In the genomic region with DNA sequence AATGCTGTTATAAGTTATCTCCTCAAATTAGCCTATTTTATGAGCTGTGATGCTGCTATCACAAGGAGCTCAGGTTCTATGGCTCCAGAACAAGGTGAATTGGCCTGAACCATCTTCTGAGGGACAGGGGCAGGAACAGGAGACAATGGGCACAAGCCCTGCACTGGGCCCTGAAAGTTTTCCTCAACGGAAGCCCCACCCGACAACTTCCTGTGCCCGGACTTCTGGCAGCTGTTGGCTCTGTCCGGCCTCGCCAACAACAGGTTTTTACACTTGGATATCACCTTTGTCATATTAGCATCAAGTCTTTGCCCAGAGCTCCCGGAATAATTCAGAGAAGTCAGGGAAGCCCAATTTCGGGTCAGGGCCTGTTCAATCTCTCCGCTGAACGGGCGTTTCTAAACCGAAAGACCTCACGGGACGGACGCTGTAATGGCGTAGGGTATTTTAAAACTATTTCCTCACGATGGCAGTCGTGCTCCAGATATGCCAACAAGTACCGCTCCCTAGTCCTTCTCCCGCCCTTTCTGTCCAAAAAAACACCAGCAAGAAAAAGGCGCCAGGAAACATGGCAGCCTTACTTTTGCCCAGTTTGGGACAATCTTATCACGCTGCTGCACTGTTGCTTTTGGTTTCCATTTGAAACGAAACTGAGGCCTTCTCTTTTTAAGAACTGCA, we compare ENCODE assay signal across 8 cellular contexts.
DNase-seq lines count a peak whose midpoint lies in the region; ATAC-seq and TF ChIP-seq lines count a peak whose summit lies in the region.

No MANE protein-coding gene starts in this region.

- H3K4me3 ChIP-seq in GM12865 (ENCODE audit: low read depth, low read length) (no peak overlapping the region), hepatocyte (no peak overlapping the region)

- no peaks in the 10 kb centered on the region for H3K4me1 ChIP-seq in hepatocyte (ENCODE audit: insufficient read depth)

- no peaks in the 10 kb centered on the region for H3K9me2 ChIP-seq in hepatocyte (replicated peaks; ENCODE audit: insufficient read depth)

- ATAC-seq in HG02840 (IDR thresholded peaks at IDR 0.05; ENCODE audit: low FRiP score, unreplicated experiment) = peak; percentile 81

- H3K4me2 ChIP-seq in hepatocyte = no peak overlapping the region

- H2AFZ ChIP-seq in hepatocyte = no peak overlapping the region

- DNase-seq in GM12865 (ENCODE audit: low read depth) = peak; percentile 24
- DNase-seq in activated T-cell treated with anti-CD3 and anti-CD28 coated beads, Interleukin-2, amount 50 U/mL, for 48 hours = peak; percentile 77 to 80
- peak; percentile 64 to 93 for DNase-seq in lung microvascular endothelial cell (ENCODE audit: low read depth in 2 of 2)
- DNase-seq in stimulated activated CD4-positive, alpha-beta T cell treated with anti-CD3 and anti-CD28 coated beads, Interleukin-15, amount 100 ng/mL, for 24 hours = no peak
- DNase-seq in NCI-H82 treated with DMSO at 0.1 percent for 48 hours (lab: John Stamatoyannopoulos, UW; ENCODE audit: unreplicated experiment) = no peak
- DNase-seq in GF-D8 (lab: John Stamatoyannopoulos, UW) = no peak
- no peak for DNase-seq in hepatocyte (ENCODE audit: low spot score)

- H3K27ac ChIP-seq in hepatocyte = no peak overlapping the region

- H3K9me3 ChIP-seq in hepatocyte (ENCODE audit: low read depth) = no peaks in the 10 kb centered on the region

- H3K79me2 ChIP-seq in hepatocyte = no peaks in the 10 kb centered on the region

- H3K36me3 ChIP-seq in hepatocyte (replicated peaks; ENCODE audit: insufficient read depth, low read depth) = no peaks in the 10 kb centered on the region

- H4K20me1 ChIP-seq in hepatocyte (ENCODE audit: insufficient read depth, poor library complexity, severe bottlenecking) = no peaks in the 10 kb centered on the region

- 90% methylated on average over 22 of the region's 22 CpGs for WGBS in hepatocyte (ENCODE audit: low lambda C conversion rate, missing lambda C conversion rate)

- TF ChIP-seq CTCF in GM12865 (IDR thresholded peaks at IDR 0.05; ENCODE audit: insufficient read depth, low read depth, low read length, missing control alignments) = no peak
- no peak for TF ChIP-seq CTCF in hepatocyte (IDR thresholded peaks at IDR 0.05; ENCODE audit: poor library complexity)

- no peaks in the 10 kb centered on the region for H3K27me3 ChIP-seq in hepatocyte

Comparison
In these comparisons a context has a peak if more than half of its experiments do, and no peak if none do; other contexts are left out.
1. DNase-seq: peak in GM12865 (single experiment), activated T-cell treated with anti-CD3 and anti-CD28 coated beads, Interleukin-2, amount 50 U/mL, for 48 hours (2 of 2) and lung microvascular endothelial cell (2 of 2); none in stimulated activated CD4-positive, alpha-beta T cell treated with anti-CD3 and anti-CD28 coated beads, Interleukin-15, amount 100 ng/mL, for 24 hours (single experiment), NCI-H82 treated with DMSO at 0.1 percent for 48 hours (single experiment), GF-D8 (single experiment) and hepatocyte (single experiment).